Comparison of ENCODE assay signal across 37 cellular contexts in genomic region chr12:67559751-67560150, GRCh38.
DNase-seq lines count a peak whose midpoint lies in the region; ATAC-seq, FAIRE-seq and TF ChIP-seq lines count a peak whose summit lies in the region.
"Had no signal": no experiment of that assay in that cellular context is flagged by ENCODE, and none has a peak within 500 bp of the region (broad histone marks: within the 10 kb centered on the region; RNA-seq: fewer than 3 reads in every experiment).

No MANE protein-coding gene starts in this region.

- no peak overlapping the region for H3K9ac ChIP-seq in H9 (ENCODE audit: extremely low read depth, insufficient read length, low read length)
- H3K9ac ChIP-seq: BLaER1; BLaER1 treated with 17β-estradiol and CSF1 and Interleukin-3, amounts not matched to agents 10 nM and 100 nM had no signal

- 0 out of 2 replicates have a peak, but pooled peaks cover 3% of the 10 kb centered on the region for H3K9me2 ChIP-seq in GM23338 (ENCODE audit: insufficient read depth)

- H3K79me2 ChIP-seq in GM23338 (replicated peaks; ENCODE audit: insufficient read depth), result no peaks in the 10 kb centered on the region
- H3K79me2 ChIP-seq in H9 (ENCODE audit: insufficient read depth, low read length), result no peaks in the 10 kb centered on the region

- H4K5ac ChIP-seq in H9 (ENCODE audit: insufficient read length, low read depth, low read length), result no peak overlapping the region

- H3K4me1 ChIP-seq in cardiac muscle cell (ENCODE audit: low read depth) (peaks cover 11% of the 10 kb centered on the region), left ventricle myocardium inferior (no peaks in the 10 kb centered on the region), GM23338 (ENCODE audit: insufficient read depth) (no peaks in the 10 kb centered on the region), H9 (ENCODE audit: insufficient read depth, low read length) (no peaks in the 10 kb centered on the region), upper lobe of right lung (peaks cover 3% of the 10 kb centered on the region)
- H3K4me1 ChIP-seq: A549, BE2C, BLaER1 had no signal

- no CpG with 5 or more reads among the region's 3 CpGs for WGBS in H9 (ENCODE audit: extremely low coverage, insufficient read length, low lambda C conversion rate)

- H3K27me3 ChIP-seq in cardiac muscle cell, result no peaks in the 10 kb centered on the region
- no peaks in the 10 kb centered on the region for H3K27me3 ChIP-seq in left ventricle myocardium inferior (ENCODE audit: low read depth)
- no peaks in the 10 kb centered on the region for H3K27me3 ChIP-seq in GM23338 (ENCODE audit: insufficient read depth)
- no peaks in the 10 kb centered on the region for H3K27me3 ChIP-seq in H9 (ENCODE audit: insufficient read depth, low read length)
- H3K27me3 ChIP-seq in bronchial epithelial cell (ENCODE audit: control insufficient read depth, insufficient read depth, low read length), result no peaks in the 10 kb centered on the region
- no peaks in the 10 kb centered on the region for H3K27me3 ChIP-seq in upper lobe of right lung
- H3K27me3 ChIP-seq: BE2C; BLaER1; BLaER1 treated with 17β-estradiol and CSF1 and Interleukin-3, amounts not matched to agents 10 nM and 100 nM had no signal

- H3K36me3 ChIP-seq in cardiac muscle cell, result no peaks in the 10 kb centered on the region
- no peaks in the 10 kb centered on the region for H3K36me3 ChIP-seq in left ventricle myocardium inferior
- 0 out of 2 replicates have a peak, but pooled peaks cover 12% of the 10 kb centered on the region for H3K36me3 ChIP-seq in GM23338 (ENCODE audit: insufficient read depth)
- H3K36me3 ChIP-seq in bronchial epithelial cell (ENCODE audit: control insufficient read depth, insufficient read depth, low read length), result no peaks in the 10 kb centered on the region
- no peaks in the 10 kb centered on the region for H3K36me3 ChIP-seq in upper lobe of right lung
- H3K36me3 ChIP-seq: BE2C; BLaER1; BLaER1 treated with 17β-estradiol and CSF1 and Interleukin-3, amounts not matched to agents 10 nM and 100 nM had no signal

- peak overlapping the region; percentile 45 for H2BK20ac ChIP-seq in H9 (ENCODE audit: low read depth, low read length, poor library complexity, severe bottlenecking)

- H3K4ac ChIP-seq in H9 (ENCODE audit: low read depth, low read length), result no peak overlapping the region

- H3K9me3 ChIP-seq in cardiac muscle cell (ENCODE audit: low read depth) (no peaks in the 10 kb centered on the region), left ventricle myocardium inferior (replicated peaks) (peaks cover 38% of the 10 kb centered on the region), H9 (ENCODE audit: control insufficient read depth, low read depth, low read length) (no peaks in the 10 kb centered on the region), upper lobe of right lung (no peaks in the 10 kb centered on the region)
- H3K9me3 ChIP-seq: BE2C had no signal

- H4K20me1 ChIP-seq in GM23338 (replicated peaks; ENCODE audit: insufficient read depth) (no peaks in the 10 kb centered on the region), H9 (ENCODE audit: control insufficient read depth, insufficient read depth, insufficient read length) (no peaks in the 10 kb centered on the region)
- H4K20me1 ChIP-seq: BLaER1; BLaER1 treated with 17β-estradiol and CSF1 and Interleukin-3, amounts not matched to agents 10 nM and 100 nM had no signal

- H3K4me2 ChIP-seq in GM23338 (no peak overlapping the region), H9 (ENCODE audit: insufficient read depth, insufficient read length, low read length) (no peak overlapping the region)
- H3K4me2 ChIP-seq: A549; BLaER1; BLaER1 treated with 17β-estradiol and CSF1 and Interleukin-3, amounts not matched to agents 10 nM and 100 nM had no signal

- no peaks in the 10 kb centered on the region for H3K23me2 ChIP-seq in H9 (ENCODE audit: insufficient read length, low read depth, low read length, poor library complexity, severe bottlenecking)

- no peak for TF ChIP-seq CTCF in cardiac muscle cell (IDR thresholded peaks at IDR 0.05; ENCODE audit: low read depth, low read length)
- TF ChIP-seq CTCF in left ventricle myocardium inferior (IDR thresholded peaks at IDR 0.05; ENCODE audit: borderline replicate concordance), result no peak
- no peak for TF ChIP-seq CTCF in GM23338 (conservative IDR thresholded peaks at IDR 0.05; ENCODE audit: low read depth in 2 of 2)
- no peak for TF ChIP-seq CTCF in H9 (conservative IDR thresholded peaks at IDR 0.05)
- no peak for TF ChIP-seq CTCF in bronchial epithelial cell (IDR thresholded peaks at IDR 0.05; ENCODE audit: insufficient read depth, low read length, severe bottlenecking)
- TF ChIP-seq CTCF in upper lobe of right lung (IDR thresholded peaks at IDR 0.05), result no peak

- no peaks in the 10 kb centered on the region for H3F3A ChIP-seq in GM23338 (replicated peaks; ENCODE audit: low read depth)

- H2AFZ ChIP-seq in GM23338 (peak overlapping the region; percentile 47), H9 (ENCODE audit: low read length) (no peak overlapping the region)

- H3K18ac ChIP-seq in H9 (ENCODE audit: insufficient read length, low read depth, low read length), result no peak overlapping the region

- H3K27me3 Mint-ChIP-seq in GM23338 (ENCODE audit: insufficient read depth, low read depth, poor library complexity) (no peaks in the 10 kb centered on the region), H9 (ENCODE audit: low read depth) (no peaks in the 10 kb centered on the region)
- H3K27me3 Mint-ChIP-seq: CD4-positive, alpha-beta memory T cell; CD4-positive, alpha-beta T cell; CD8-positive, alpha-beta memory T cell had no signal

- H3K27ac Mint-ChIP-seq in GM23338 (no peak overlapping the region), H9 (no peak overlapping the region; a peak in 1 of 7 replicates)
- H3K27ac Mint-ChIP-seq: B cell; CD14-positive monocyte; CD4-positive, alpha-beta memory T cell; CD4-positive, alpha-beta T cell; CD4-positive, CD25-positive, alpha-beta regulatory T cell; CD8-positive, alpha-beta memory T cell; CD8-positive, alpha-beta T cell had no signal

- FAIRE-seq in bronchial epithelial cell (lab: Jason Lieb, UNC), result peak; percentile 88
- FAIRE-seq: A204.1, A549, D721Med had no signal

- H2BK5ac ChIP-seq in H9 (ENCODE audit: insufficient read length, low read length), result no peak overlapping the region

- H3K9me3 Mint-ChIP-seq in GM23338 (peaks cover 28% of the 10 kb centered on the region; the same call in 2 of the 3 replicates), H9 (peaks cover 20 to 22% of the 10 kb centered on the region in 2 experiments)

- H2BK15ac ChIP-seq in H9 (ENCODE audit: low read depth, low read length), result no peak overlapping the region

- ATAC-seq in GM23338 (no peak), upper lobe of right lung (no peak)
- ATAC-seq: A549; CD8-positive, alpha-beta T cell had no signal

- peak in 1 of 2 donors; percentile 62 for DNase-seq in cardiac muscle cell (ENCODE audit: low read depth in 1 of 2, low spot score in 1 of 2)
- DNase-seq in left ventricle myocardium inferior, result no peak
- DNase-seq in GM23338 (ENCODE audit: low spot score), result no peak
- no peak for DNase-seq in H9
- DNase-seq in bronchial epithelial cell (ENCODE audit: low read depth), result no peak
- no peak for DNase-seq in activated CD4-positive, alpha-beta T cell treated with anti-CD3 and anti-CD28 coated beads for 48 hours
- no peak for DNase-seq in upper lobe of right lung
- no peak for DNase-seq in HUDEP-2 (lab: John Stamatoyannopoulos, UW; ENCODE audit: unreplicated experiment in 76 of 76)
- DNase-seq: 8988T; ACHN; AML-193; BE2C; C1 segment of cervical spinal cord; Caco-2; Calu3; CD4-positive, alpha-beta memory T cell; CD4-positive, alpha-beta T cell; CD4-positive, CD25-positive, alpha-beta regulatory T cell; CD8-positive, alpha-beta memory T cell; CD8-positive, alpha-beta T cell; COR-L47; DMS 273 treated with DMSO at 0.1 percent for 48 hours; DMS153; DMS53; DMS79; DMS79 treated with DMSO at 0.1 percent for 48 hours; DND-41; EL had no signal

- H3K4me1 Mint-ChIP-seq in GM23338, result no peaks in the 10 kb centered on the region; the same call in 2 of the 3 replicates
- peaks cover 7 to 10% of the 10 kb centered on the region in 2 experiments for H3K4me1 Mint-ChIP-seq in H9
- H3K4me1 Mint-ChIP-seq: CD14-positive monocyte had no signal

- no peaks in the 10 kb centered on the region for H3K79me1 ChIP-seq in H9 (ENCODE audit: insufficient read depth, low read depth, low read length, poor library complexity, severe bottlenecking)

- no peak overlapping the region for H3T11ph ChIP-seq in H9 (ENCODE audit: low read length)

- no peak overlapping the region for H4K8ac ChIP-seq in H9 (replicated peaks; ENCODE audit: insufficient read length, low read depth, low read length)

- no peak overlapping the region for H3K23ac ChIP-seq in H9 (ENCODE audit: insufficient read length, low read depth, low read length)

- H3K4me3 ChIP-seq in cardiac muscle cell (no peak overlapping the region), left ventricle myocardium inferior (no peak overlapping the region), GM23338 (no peak overlapping the region), bronchial epithelial cell (ENCODE audit: low read depth, low read length) (no peak overlapping the region), upper lobe of right lung (no peak overlapping the region)
- H3K4me3 ChIP-seq: A549; BLaER1; BLaER1 treated with 17β-estradiol and CSF1 and Interleukin-3, amounts not matched to agents 10 nM and 100 nM had no signal

- H3K27ac ChIP-seq in cardiac muscle cell (peak overlapping the region; percentile 20), left ventricle myocardium inferior (replicated peaks) (no peak overlapping the region), GM23338 (ENCODE audit: low read depth) (no peak overlapping the region), H9 (ENCODE audit: insufficient read length, low read depth, low read length) (no peak overlapping the region), upper lobe of right lung (no peak overlapping the region)
- H3K27ac ChIP-seq: 22Rv1; A549; BLaER1; BLaER1 treated with 17β-estradiol and CSF1 and Interleukin-3, amounts not matched to agents 10 nM and 100 nM; C4-2B had no signal

- no peak overlapping the region for H3K56ac ChIP-seq in H9 (ENCODE audit: insufficient read length, low read depth, low read length)

- H3K36me3 Mint-ChIP-seq in GM23338 (ENCODE audit: low read depth), result peaks cover 13% of the 10 kb centered on the region; the same call in 2 of the 3 replicates
- H3K36me3 Mint-ChIP-seq in H9 (ENCODE audit: insufficient read depth in 1 of 3, low read depth in 3 of 3), result peaks cover 1 to 10% (median 3%) of the 10 kb centered on the region in 3 experiments; a peak in 6 of 7 replicates
- H3K36me3 Mint-ChIP-seq: CD14-positive monocyte; CD4-positive, CD25-positive, alpha-beta regulatory T cell had no signal

- intact Hi-C loops in left ventricle myocardium inferior (cut with micrococcal nuclease) (no loop called here), upper lobe of right lung (cut with DNase I) (no loop called here)

- no peak overlapping the region for H2BK12ac ChIP-seq in H9 (ENCODE audit: insufficient read length, low read depth, low read length)

- no peak overlapping the region for H4K91ac ChIP-seq in H9 (ENCODE audit: insufficient read length, low read depth, low read length)

- H3K14ac ChIP-seq in H9 (ENCODE audit: insufficient read depth, low read length), result no peak overlapping the region

- H3K4me3 Mint-ChIP-seq in GM23338, result no peak overlapping the region
- no peak overlapping the region for H3K4me3 Mint-ChIP-seq in H9
- H3K4me3 Mint-ChIP-seq: B cell; CD14-positive monocyte; CD4-positive, alpha-beta memory T cell; CD4-positive, alpha-beta T cell; CD4-positive, CD25-positive, alpha-beta regulatory T cell; CD8-positive, alpha-beta memory T cell; CD8-positive, alpha-beta T cell had no signal

- no peak overlapping the region for H2AK5ac ChIP-seq in H9 (ENCODE audit: insufficient read length, low read length)

- no peak overlapping the region for H2BK120ac ChIP-seq in H9 (ENCODE audit: low read depth, low read length, poor library complexity, severe bottlenecking)
